10 cellular contexts compared by ENCODE assay signal in the genomic region with DNA sequence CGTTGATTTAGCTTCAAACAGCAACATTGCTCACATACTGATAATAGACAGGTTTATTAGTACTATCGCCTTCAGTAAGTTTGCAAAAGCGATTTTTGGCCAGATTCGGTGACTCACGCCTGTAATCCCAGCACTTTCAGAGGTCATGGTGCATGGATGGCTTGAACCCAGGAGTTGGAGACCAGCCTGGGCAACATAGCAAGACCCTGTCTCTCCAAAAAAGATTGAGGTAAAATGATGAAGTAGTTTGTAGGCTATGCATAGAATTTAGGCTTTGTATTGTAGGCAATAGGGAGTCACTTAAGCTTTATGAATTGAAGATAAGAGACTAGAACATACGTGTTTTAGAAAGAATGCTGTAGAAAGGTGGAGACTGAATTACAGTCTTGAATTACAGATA. TPM values are rescaled to one million over a fixed set of nuclear protein-coding genes. Genes with fewer than 3 reads are reported as not detected.
A peak's percentile ranks its signal among the peaks of the same experiment; 100 is the strongest.
DNase-seq lines count a peak whose midpoint lies in the region; ATAC-seq and TF ChIP-seq lines count a peak whose summit lies in the region.
"Had no signal": no experiment of that assay in that cellular context is flagged by ENCODE, and none has a peak within 500 bp of the region (broad histone marks: within the 10 kb centered on the region; RNA-seq: fewer than 3 reads in every experiment).

No MANE protein-coding gene starts in this region.

- H3K27ac Mint-ChIP-seq in Calu3 (ENCODE audit: unreplicated experiment) (no peak overlapping the region), nephron (no peak overlapping the region)
- no peak overlapping the region for H3K27ac Mint-ChIP-seq in activated T-helper 17 cell treated with anti-CD3 and anti-CD28 coated beads, Interleukin-2, amount 50 U/mL, for 72 hours

- no TSS peak for BruUV-seq in Calu3 (replicated peaks; lab: Mats Ljungman, UMichigan)

- H3K4me3 Mint-ChIP-seq in Calu3 (ENCODE audit: low read depth, unreplicated experiment) (peak overlapping the region; percentile 74), nephron (peak overlapping the region; percentile 27 to 84 (median 31))
- H3K4me3 Mint-ChIP-seq in activated T-helper 17 cell treated with anti-CD3 and anti-CD28 coated beads, Interleukin-2, amount 50 U/mL, for 72 hours: peak overlapping the region; percentile 87

- H3K36me3 ChIP-seq in BLaER1 (no peaks in the 10 kb centered on the region), adrenal gland (replicated peaks in 1 of 2) (no peaks in the 10 kb centered on the region), gastroesophageal sphincter (no peaks in the 10 kb centered on the region)

- H3K36me3 Mint-ChIP-seq in Calu3 (ENCODE audit: insufficient read depth, unreplicated experiment): peaks cover 18% of the 10 kb centered on the region
- no peaks in the 10 kb centered on the region for H3K36me3 Mint-ChIP-seq in activated T-helper 17 cell treated with anti-CD3 and anti-CD28 coated beads, Interleukin-2, amount 50 U/mL, for 72 hours (ENCODE audit: low read depth)
- no peaks in the 10 kb centered on the region for H3K36me3 Mint-ChIP-seq in nephron (ENCODE audit: low read depth)

- TF ChIP-seq POLR2A in adrenal gland (IDR thresholded peaks at IDR 0.05): no peak
- TF ChIP-seq POLR2A in gastroesophageal sphincter (IDR thresholded peaks at IDR 0.05): no peak

- H3K4me1 ChIP-seq in BLaER1 (peaks cover 27% of the 10 kb centered on the region), adrenal gland (replicated peaks in 1 of 2) (peaks cover 7 to 25% of the 10 kb centered on the region in 2 donors), gastroesophageal sphincter (peaks cover 0 to 36% (median 2%) of the 10 kb centered on the region in 3 donors)

- H3K27ac ChIP-seq in BLaER1 (no peak overlapping the region), adrenal gland (no peak overlapping the region), gastroesophageal sphincter (no peak overlapping the region)

- H3K4me1 Mint-ChIP-seq in Calu3 (ENCODE audit: low read depth, unreplicated experiment) (peaks cover 9% of the 10 kb centered on the region), nephron (peaks cover 27% of the 10 kb centered on the region)
- peaks cover 18% of the 10 kb centered on the region for H3K4me1 Mint-ChIP-seq in activated T-helper 17 cell treated with anti-CD3 and anti-CD28 coated beads, Interleukin-2, amount 50 U/mL, for 72 hours

- H3K27me3 Mint-ChIP-seq in Calu3 (ENCODE audit: unreplicated experiment): no peaks in the 10 kb centered on the region
- no peaks in the 10 kb centered on the region for H3K27me3 Mint-ChIP-seq in activated T-helper 17 cell treated with anti-CD3 and anti-CD28 coated beads, Interleukin-2, amount 50 U/mL, for 72 hours
- peaks cover 4% of the 10 kb centered on the region for H3K27me3 Mint-ChIP-seq in nephron (ENCODE audit: low read depth)

- H3K4me3 ChIP-seq in BLaER1 (no peak overlapping the region), adrenal gland (no peak overlapping the region), gastroesophageal sphincter (no peak overlapping the region)

- H3K9me3 ChIP-seq in BLaER1 (no peaks in the 10 kb centered on the region), adrenal gland (replicated peaks in 1 of 3) (no peaks in the 10 kb centered on the region), gastroesophageal sphincter (no peaks in the 10 kb centered on the region)

- H3K27me3 ChIP-seq in BLaER1 (no peaks in the 10 kb centered on the region), adrenal gland (no peaks in the 10 kb centered on the region), gastroesophageal sphincter (no peaks in the 10 kb centered on the region)

- DNase-seq in Calu3: no peak
- DNase-seq in adrenal gland: no peak
- DNase-seq: activated CD4-positive, alpha-beta T cell treated with anti-CD3 and anti-CD28 coated beads, Interleukin-2, amount 50 U/mL, for 4 hours; right cardiac atrium had no signal

- H3K4me2 ChIP-seq in BLaER1: peak overlapping the region; percentile 79

- H3K9me3 Mint-ChIP-seq in Calu3 (ENCODE audit: low read depth, unreplicated experiment): no peaks in the 10 kb centered on the region
- no peaks in the 10 kb centered on the region for H3K9me3 Mint-ChIP-seq in activated T-helper 17 cell treated with anti-CD3 and anti-CD28 coated beads, Interleukin-2, amount 50 U/mL, for 72 hours
- no peaks in the 10 kb centered on the region for H3K9me3 Mint-ChIP-seq in nephron
- H3K9me3 Mint-ChIP-seq: dendritic cell treated with granulocyte-macrophage colony-stimulating factor and Interleukin-4, amounts not matched to agents 40 ng/mL and 50 ng/mL, for 4 days had no signal

- intact Hi-C loops in Calu3 (cut with micrococcal nuclease; ENCODE audit: unreplicated experiment) (no loop called here), adrenal gland (cut with DNase I) (no loop called here)

- 75 to 91% (median 82%) methylated on average over 6 of the region's 6 CpGs for WGBS in adrenal gland, 4 donors
- 83 to 89% methylated on average over 2 to 6 of the region's 6 CpGs for WGBS in gastroesophageal sphincter (ENCODE audit: low coverage in 1 of 2), 2 donors

- no peak for TF ChIP-seq EP300 in gastroesophageal sphincter (IDR thresholded peaks at IDR 0.05)

- peaks cover 29% of the 10 kb centered on the region for H4K20me1 ChIP-seq in BLaER1

- ATAC-seq in activated T-helper 17 cell treated with anti-CD3 and anti-CD28 coated beads, Interleukin-2, amount 50 U/mL, for 72 hours (replicated peaks): no peak
- ATAC-seq in GM19463 (IDR thresholded peaks at IDR 0.05; ENCODE audit: unreplicated experiment): no peak
- ATAC-seq in gastroesophageal sphincter: no peak

- TF ChIP-seq CTCF in Calu3 (IDR thresholded peaks at IDR 0.05; ENCODE audit: unreplicated experiment) (no peak), nephron (IDR thresholded peaks at IDR 0.05; ENCODE audit: unreplicated experiment in 3 of 3) (no peak), adrenal gland (IDR thresholded peaks at IDR 0.05) (no peak), gastroesophageal sphincter (IDR thresholded peaks at IDR 0.05) (no peak)

- no peak overlapping the region for H3K9ac ChIP-seq in BLaER1

- CTCF ChIA-PET in Calu3 (lab: Charles Lee): no interaction called here

RNA-seq across cellular contexts. Expression of gene GNPDA2, which starts 1.1 kb away (rescaled TPM):
- total RNA-seq in Calu3 (2022) (6.8 and 7.1 TPM in 2 replicates), adrenal gland (10 to 100 TPM in 7 of 8 donors, 1 to 10 TPM in 1; 9.3 to 23.8 (median 14.0) TPM), gastroesophageal sphincter (10 to 100 TPM; 19.3 to 45.5 (median 31.7) TPM)
- total RNA-seq in activated T-helper 17 cell treated with anti-CD3 and anti-CD28 coated beads, Interleukin-2, amount 50 U/mL, for 72 hours: 10 to 100 TPM; 20.8 to 22.4 TPM
- 10 to 100 TPM in 2 of 3 donors, 1 to 10 TPM in 1; 10.0 to 31.1 (median 12.7) TPM for polyA plus RNA-seq in adrenal gland

RNA-seq across cellular contexts. Expression of gene GUF1, which starts 49.3 kb away (rescaled TPM):
- total RNA-seq in Calu3 (2022) (12.1 and 12.9 TPM in 2 replicates), adrenal gland (10 to 100 TPM; 12.9 to 25.5 (median 19.8) TPM), gastroesophageal sphincter (10 to 100 TPM; 14.5 to 19.6 (median 14.6) TPM)
- total RNA-seq in activated T-helper 17 cell treated with anti-CD3 and anti-CD28 coated beads, Interleukin-2, amount 50 U/mL, for 72 hours: 10 to 100 TPM; 35.4 to 38.9 TPM
- polyA plus RNA-seq in adrenal gland: 10 to 100 TPM; 11.6 to 35.5 (median 12.3) TPM

Comparison
In these comparisons a context has a peak if more than half of its experiments do, and no peak if none do; other contexts are left out.
1. H3K4me3 Mint-ChIP-seq: peak in every context shown above with its lines; median percentile 87 in activated T-helper 17 cell treated with anti-CD3 and anti-CD28 coated beads, Interleukin-2, amount 50 U/mL, for 72 hours; 74 in Calu3; 31 in nephron.